Comparison of ENCODE assay signal across 8 cellular contexts in genomic region chr14:23954279-23954614, GRCh38. TPM values are rescaled to one million over a fixed set of nuclear protein-coding genes. Genes with fewer than 3 reads are reported as not detected.
DNase-seq lines count a peak whose midpoint lies in the region; ATAC-seq and TF ChIP-seq lines count a peak whose summit lies in the region.
"Not testable (repeated sequence)": the region's sequence is repeated elsewhere in the genome, so short reads cannot be mapped to it uniquely, and the experiment has no call there.

No MANE protein-coding gene starts in this region.

- peaks cover 31% of the 10 kb centered on the region for H3K4me1 Mint-ChIP-seq in stimulated activated memory B cell treated with anti-CD40 and anti-IgM and Interleukin-4, amounts not matched to agents 10 μg/mL and 1 μg/mL and 100 μg/mL, for 72 hours

- peak overlapping the region; percentile 79 for H3K27ac Mint-ChIP-seq in stimulated activated memory B cell treated with anti-CD40 and anti-IgM and Interleukin-4, amounts not matched to agents 10 μg/mL and 1 μg/mL and 100 μg/mL, for 72 hours

- not testable (repeated sequence) for H4K20me1 ChIP-seq in SK-N-SH (ENCODE audit: insufficient read depth)

- H3K27me3 Mint-ChIP-seq in stimulated activated memory B cell treated with anti-CD40 and anti-IgM and Interleukin-4, amounts not matched to agents 10 μg/mL and 1 μg/mL and 100 μg/mL, for 72 hours: not testable (repeated sequence)

- POLR2A ChIA-PET in SK-N-SH (lab: Yijun Ruan, JAX): not testable (repeated sequence)

- H3K9me3 ChIP-seq in BE2C; SK-N-SH; mucosa of rectum (ENCODE audit: control insufficient read depth in 2 of 2, low read length in 2 of 2): not testable (repeated sequence)

- peaks cover 19% of the 10 kb centered on the region for H3K79me2 ChIP-seq in SK-N-SH (ENCODE audit: insufficient read depth)

- not testable (repeated sequence) for DNase-seq in BE2C; SK-N-SH; astrocyte of the spinal cord (ENCODE audit: low read depth, low spot score); fibroblast of the aortic adventitia (ENCODE audit: low read depth)

- peak overlapping the region; percentile 94 for H3K4me2 ChIP-seq in SK-N-SH

- not testable (repeated sequence) for TF ChIP-seq CTCF in BE2C (IDR thresholded peaks at IDR 0.05; ENCODE audit: low read depth, low read length); SK-N-SH (IDR thresholded peaks at IDR 0.05); astrocyte of the spinal cord (IDR thresholded peaks at IDR 0.05; ENCODE audit: low read depth, low read length); fibroblast of the aortic adventitia (IDR thresholded peaks at IDR 0.05; ENCODE audit: insufficient read depth, low read length)

- not testable (repeated sequence) for H3F3A ChIP-seq in SK-N-SH (replicated peaks; ENCODE audit: insufficient read depth)

- TF ChIP-seq EP300 in SK-N-SH (IDR thresholded peaks at IDR 0.05; ENCODE audit: borderline replicate concordance in 1 of 2, low read depth in 1 of 2, low read length in 1 of 2): not testable (repeated sequence)

- WGBS in SK-N-SH (ENCODE audit: low lambda C conversion rate): 19% methylated on average over 6 of the region's 6 CpGs

- in situ Hi-C loops in astrocyte of the spinal cord (cut with HindIII; ENCODE audit: low sequenced_read_pairs): not testable (repeated sequence)

- peak overlapping the region; percentile 50 to 56; a peak in 2 of 4 replicates for H3K27ac ChIP-seq in SK-N-SH (ENCODE audit: low read depth in 2 of 2, low read length in 1 of 2)
- peak overlapping the region; percentile 70 to 92 for H3K27ac ChIP-seq in mucosa of rectum (ENCODE audit: low read depth in 2 of 2, low read length in 2 of 2)

- peak overlapping the region; percentile 91 for H3K4me3 Mint-ChIP-seq in stimulated activated memory B cell treated with anti-CD40 and anti-IgM and Interleukin-4, amounts not matched to agents 10 μg/mL and 1 μg/mL and 100 μg/mL, for 72 hours

- CTCF ChIA-PET in SK-N-SH (lab: Yijun Ruan, JAX): interaction anchor here (0.8 to 1.6 kb wide), 3 partner anchors 43 to 365 kb away, joined by 3 to 5 read pairs (median 3); no protein-coding TSS in a partner anchor

- H3K4me3 ChIP-seq in BE2C (ENCODE audit: low read depth, low read length) (peak overlapping the region; percentile 87), SK-N-SH (ENCODE audit: low read depth in 2 of 2, low read length in 1 of 2) (peak overlapping the region; percentile 82 to 88), astrocyte of the spinal cord (ENCODE audit: low read depth, low read length) (peak overlapping the region; percentile 76), fibroblast of the aortic adventitia (ENCODE audit: low read depth, low read length) (peak overlapping the region; percentile 89), mucosa of rectum (ENCODE audit: low read length in 2 of 2) (peak overlapping the region; percentile 89 to 99)

- H3K4me1 ChIP-seq in BE2C; SK-N-SH (ENCODE audit: control insufficient read depth in 1 of 2, insufficient read depth in 2 of 2, low read depth in 1 of 2, low read length in 1 of 2): not testable (repeated sequence)
- peaks cover 9 to 17% of the 10 kb centered on the region in 2 donors for H3K4me1 ChIP-seq in mucosa of rectum (ENCODE audit: control insufficient read depth in 2 of 2, insufficient read depth in 2 of 2, low read length in 2 of 2)

- H3K36me3 Mint-ChIP-seq in stimulated activated memory B cell treated with anti-CD40 and anti-IgM and Interleukin-4, amounts not matched to agents 10 μg/mL and 1 μg/mL and 100 μg/mL, for 72 hours: peaks cover 27% of the 10 kb centered on the region

- not testable (repeated sequence) for H3K27me3 ChIP-seq in BE2C; SK-N-SH (ENCODE audit: insufficient read depth); mucosa of rectum (ENCODE audit: control insufficient read depth in 2 of 2, insufficient read depth in 2 of 2, low read length in 2 of 2)

- peak overlapping the region; percentile 82 for H2AFZ ChIP-seq in SK-N-SH (ENCODE audit: low read depth)

- H3K9me2 ChIP-seq in SK-N-SH: not testable (repeated sequence)

- TF ChIP-seq RAD21 in SK-N-SH (IDR thresholded peaks at IDR 0.05; ENCODE audit: low read length): not testable (repeated sequence)

- not testable (repeated sequence) for H3K36me3 ChIP-seq in BE2C; mucosa of rectum (ENCODE audit: control insufficient read depth in 2 of 2, insufficient read depth in 2 of 2, low read length in 2 of 2)
- H3K36me3 ChIP-seq in SK-N-SH (replicated peaks in 1 of 2; ENCODE audit: control insufficient read depth in 1 of 2, insufficient read depth in 2 of 2, low read length in 1 of 2): peaks cover 0 to 13% of the 10 kb centered on the region in 2 experiments

- H3K9ac ChIP-seq in SK-N-SH: peak overlapping the region; percentile 87
- H3K9ac ChIP-seq in mucosa of rectum (ENCODE audit: low read depth in 1 of 2, low read length in 2 of 2): peak overlapping the region; percentile 87 to 90

- ATAC-seq in GM19463 (IDR thresholded peaks at IDR 0.05; ENCODE audit: unreplicated experiment): peak; percentile 17
- ATAC-seq in HG03097 (IDR thresholded peaks at IDR 0.05; ENCODE audit: low FRiP score, unreplicated experiment): peak; percentile 14
- ATAC-seq in stimulated activated memory B cell treated with anti-CD40 and anti-IgM and Interleukin-4, amounts not matched to agents 10 μg/mL and 1 μg/mL and 100 μg/mL, for 72 hours: peak; percentile 24

- not testable (repeated sequence) for H3K9me3 Mint-ChIP-seq in stimulated activated memory B cell treated with anti-CD40 and anti-IgM and Interleukin-4, amounts not matched to agents 10 μg/mL and 1 μg/mL and 100 μg/mL, for 72 hours

RNA-seq across cellular contexts. Expression of gene DHRS4, which starts 0.7 kb away (rescaled TPM):
- polyA plus RNA-seq in BE2C (2012; ENCODE audit: insufficient read depth, insufficient read length, low read depth): 17.7 TPM
- polyA plus RNA-seq in SK-N-SH (2012; rRNA removed): 42.3 and 50.5 TPM in 2 replicates
- polyA plus RNA-seq in SK-N-SH (2012; cell fraction: cytosol; rRNA removed): 42.3 and 44.4 TPM in 2 replicates
- polyA plus RNA-seq in SK-N-SH (2012; cell fraction: nucleus; rRNA removed): 25.7 and 35.3 TPM in 2 replicates
- total RNA-seq in fibroblast of the aortic adventitia (ENCODE audit: low replicate concordance): 21.4 and 58.4 TPM in 2 replicates

RNA-seq across cellular contexts. Expression of gene DHRS4L2, which starts 34.5 kb away (rescaled TPM):
- polyA plus RNA-seq in BE2C (2012; ENCODE audit: insufficient read depth, insufficient read length, low read depth): 10.7 TPM
- polyA plus RNA-seq in SK-N-SH (2012; rRNA removed): 12.1 and 14.6 TPM in 2 replicates
- 11.7 and 12.5 TPM in 2 replicates for polyA plus RNA-seq in SK-N-SH (2012; cell fraction: cytosol; rRNA removed)
- polyA plus RNA-seq in SK-N-SH (2012; cell fraction: nucleus; rRNA removed): 11.5 and 18.5 TPM in 2 replicates
- total RNA-seq in fibroblast of the aortic adventitia (ENCODE audit: low replicate concordance): 5.5 and 8.3 TPM in 2 replicates
